Comparison of ENCODE assay signal across 10 cellular contexts in genomic region chr6:144265061-144265357, GRCh38. TPM values are rescaled to one million over a fixed set of nuclear protein-coding genes. Genes with fewer than 3 reads are reported as not detected.
A peak's percentile ranks its signal among the peaks of the same experiment; 100 is the strongest.
DNase-seq lines count a peak whose midpoint lies in the region; ATAC-seq and TF ChIP-seq lines count a peak whose summit lies in the region.
"Had no signal": no experiment of that assay in that cellular context is flagged by ENCODE, and none has a peak within 500 bp of the region (broad histone marks: within the 10 kb centered on the region; RNA-seq: fewer than 3 reads in every experiment).

No MANE protein-coding gene starts in this region.

- H3K36me3 Mint-ChIP-seq in Calu3 (ENCODE audit: insufficient read depth, unreplicated experiment): no peaks in the 10 kb centered on the region

- intact Hi-C loops in Calu3 (cut with micrococcal nuclease; ENCODE audit: unreplicated experiment): loop anchor here (2.0 to 10.0 kb wide), 2 partner anchors 20 to 220 kb away; partner anchors contain the start of gene UTRN

- CTCF ChIA-PET in Calu3 (lab: Charles Lee): interaction anchor here (1.4 kb wide), 1 partner anchor 14 kb away, joined by 3 read pairs; no protein-coding TSS in a partner anchor

- H3K27ac Mint-ChIP-seq in Calu3 (ENCODE audit: unreplicated experiment): peak overlapping the region; percentile 85
- H3K27ac Mint-ChIP-seq: activated CD4-positive, alpha-beta T cell treated with anti-CD3 and anti-CD28 coated beads, Interleukin-2, amount 10 ng/mL, durations not matched to agents 7 days and 5 days had no signal

- no peaks in the 10 kb centered on the region for H3K9me2 ChIP-seq in Karpas-422 (replicated peaks; ENCODE audit: insufficient read depth, low read length)

- peak overlapping the region; percentile 23 for H3K4me3 ChIP-seq in Karpas-422 (ENCODE audit: low read length)
- peak overlapping the region; percentile 29 for H3K4me3 ChIP-seq in osteoblast (ENCODE audit: insufficient read depth, low read length)

- H3K4me1 ChIP-seq in Karpas-422 (ENCODE audit: low read length) (peaks cover 24% of the 10 kb centered on the region), osteoblast (ENCODE audit: insufficient read depth, low read length) (peaks cover 45% of the 10 kb centered on the region)

- peak overlapping the region; percentile 52 for H3K4me3 Mint-ChIP-seq in Calu3 (ENCODE audit: low read depth, unreplicated experiment)
- H3K4me3 Mint-ChIP-seq: activated CD4-positive, alpha-beta T cell treated with anti-CD3 and anti-CD28 coated beads, Interleukin-2, amount 10 ng/mL, durations not matched to agents 7 days and 5 days had no signal

- H3K36me3 ChIP-seq in Karpas-422 (ENCODE audit: insufficient read depth, low read length) (no peaks in the 10 kb centered on the region), osteoblast (ENCODE audit: insufficient read depth, low read length) (no peaks in the 10 kb centered on the region)

- no peak overlapping the region for H2AFZ ChIP-seq in Karpas-422 (ENCODE audit: low read length)
- no peak overlapping the region for H2AFZ ChIP-seq in osteoblast (ENCODE audit: low read length)

- H3K27ac ChIP-seq in Karpas-422 (ENCODE audit: low read length): peak overlapping the region; percentile 30; the same call in 1 of the 2 replicates
- peak overlapping the region; percentile 63 for H3K27ac ChIP-seq in epithelial cell of prostate
- peak overlapping the region; percentile 95 for H3K27ac ChIP-seq in osteoblast (ENCODE audit: low read depth, low read length)

- no peak overlapping the region for H3K9ac ChIP-seq in Karpas-422 (ENCODE audit: low read length)

- H3K9me3 ChIP-seq in Karpas-422 (ENCODE audit: low read length) (no peaks in the 10 kb centered on the region), osteoblast (ENCODE audit: low read depth, low read length) (no peaks in the 10 kb centered on the region)

- peak overlapping the region; percentile 56 for H3K4me2 ChIP-seq in Karpas-422 (ENCODE audit: low read depth, low read length, poor library complexity, severe bottlenecking)
- H3K4me2 ChIP-seq in osteoblast (ENCODE audit: insufficient read depth, low read length): peak overlapping the region; percentile 79

- no peaks in the 10 kb centered on the region for H3K27me3 Mint-ChIP-seq in Calu3 (ENCODE audit: unreplicated experiment)

- DNase-seq in Calu3 (peak; percentile 42), Karpas-422 (no peak), epithelial cell of prostate (ENCODE audit: low read depth, low spot score) (no peak), osteoblast (ENCODE audit: insufficient read length, low spot score, missing footprints) (no peak), NCI-H345 (lab: John Stamatoyannopoulos, UW) (no peak), HCEC 1CT (no peak), SW480 (ENCODE audit: low spot score) (no peak)
- DNase-seq: activated CD4-positive, alpha-beta T cell treated with anti-CD3 and anti-CD28 coated beads, Interleukin-2, amount 10 ng/mL, durations not matched to agents 7 days and 5 days; NCI-H2081 had no signal

- no peaks in the 10 kb centered on the region for H3K9me3 Mint-ChIP-seq in Calu3 (ENCODE audit: low read depth, unreplicated experiment)
- H3K9me3 Mint-ChIP-seq: activated CD4-positive, alpha-beta T cell treated with anti-CD3 and anti-CD28 coated beads, Interleukin-2, amount 10 ng/mL, durations not matched to agents 7 days and 5 days had no signal

- H3K27me3 ChIP-seq in Karpas-422 (ENCODE audit: low read length): 0 out of 2 replicates have a peak, but pooled peaks cover 2% of the 10 kb centered on the region
- H3K27me3 ChIP-seq in osteoblast (ENCODE audit: insufficient read depth, low read length): no peaks in the 10 kb centered on the region

- H3K79me2 ChIP-seq in Karpas-422 (ENCODE audit: low read length) (no peaks in the 10 kb centered on the region), osteoblast (ENCODE audit: insufficient read depth, low read length) (no peaks in the 10 kb centered on the region)

- no peak for ATAC-seq in GM21360 (IDR thresholded peaks at IDR 0.05; ENCODE audit: unreplicated experiment)

- no peaks in the 10 kb centered on the region for H4K20me1 ChIP-seq in Karpas-422 (ENCODE audit: insufficient read depth, low read depth, low read length)
- H4K20me1 ChIP-seq in osteoblast (ENCODE audit: insufficient read depth, low read length): no peaks in the 10 kb centered on the region

- BruUV-seq in Calu3 (replicated peaks; lab: Mats Ljungman, UMichigan): no TSS peak

- peaks cover 14% of the 10 kb centered on the region for H3K4me1 Mint-ChIP-seq in Calu3 (ENCODE audit: low read depth, unreplicated experiment)
- H3K4me1 Mint-ChIP-seq: activated CD4-positive, alpha-beta T cell treated with anti-CD3 and anti-CD28 coated beads, Interleukin-2, amount 10 ng/mL, durations not matched to agents 7 days and 5 days had no signal

- TF ChIP-seq CTCF in Calu3 (IDR thresholded peaks at IDR 0.05; ENCODE audit: unreplicated experiment): no peak
- no peak for TF ChIP-seq CTCF in osteoblast (IDR thresholded peaks at IDR 0.05; ENCODE audit: extremely low read depth, low read depth, low read length)

RNA-seq across cellular contexts. Expression of gene UTRN, which starts 20.1 kb away (rescaled TPM):
- total RNA-seq in Calu3 (2022): 89.4 and 109 TPM in 2 replicates
- total RNA-seq in Karpas-422 (2014; rRNA removed; shearing (Covaris generic); ENCODE audit: low replicate concordance): 9.2 and 10.7 TPM in 2 replicates
- 235 and 242 TPM in 2 replicates for total RNA-seq in osteoblast

Comparison
In these comparisons a context has a peak if more than half of its experiments do, and no peak if none do; other contexts are left out.
1. H3K27ac ChIP-seq: peak in every context shown above with its lines; median percentile 95 in osteoblast; 63 in epithelial cell of prostate; 30 in Karpas-422.